Comparison of ENCODE assay signal across 9 cellular contexts in the genomic region with DNA sequence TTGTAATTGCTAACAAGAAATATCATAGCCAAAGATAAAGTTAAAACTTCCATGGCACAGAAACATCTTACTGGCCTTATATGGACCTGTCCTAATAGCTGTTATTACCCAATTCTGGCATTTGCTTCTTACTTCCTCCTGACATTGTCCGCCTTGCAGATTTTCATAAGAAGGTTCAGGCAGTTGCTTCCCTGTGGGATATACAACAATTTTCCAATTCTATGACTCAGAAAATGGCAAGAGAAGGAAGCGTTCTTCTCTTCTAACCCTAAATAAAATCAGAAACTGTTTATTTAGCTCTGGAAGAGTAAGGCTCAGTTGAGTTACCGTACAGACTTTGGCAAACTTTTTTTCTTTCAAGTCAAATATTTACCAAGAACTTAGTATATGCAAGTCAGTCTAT. TPM values are rescaled to one million over a fixed set of nuclear protein-coding genes. Genes with fewer than 3 reads are reported as not detected.
DNase-seq lines count a peak whose midpoint lies in the region; ATAC-seq, FAIRE-seq and TF ChIP-seq lines count a peak whose summit lies in the region.
"Had no signal": no experiment of that assay in that cellular context is flagged by ENCODE, and none has a peak within 500 bp of the region (broad histone marks: within the 10 kb centered on the region; RNA-seq: fewer than 3 reads in every experiment).

No MANE protein-coding gene starts in this region.

- FAIRE-seq in frontal cortex (lab: Jason Lieb, UNC): no peak
- FAIRE-seq: colon had no signal

- H3K18ac ChIP-seq in mesenchymal stem cell (ENCODE audit: low read depth in 1 of 2, low read length in 2 of 2): no peak overlapping the region

- no peak overlapping the region for H2BK15ac ChIP-seq in mesenchymal stem cell (ENCODE audit: low read depth, poor library complexity, severe bottlenecking)

- H3K27me3 ChIP-seq in A673 (replicated peaks; ENCODE audit: insufficient read depth, low read depth, low read length, poor library complexity): no peaks in the 10 kb centered on the region
- no peaks in the 10 kb centered on the region for H3K27me3 ChIP-seq in HUES48 (ENCODE audit: control insufficient read depth, insufficient read depth, low read length)
- no peaks in the 10 kb centered on the region for H3K27me3 ChIP-seq in mesenchymal stem cell (ENCODE audit: control insufficient read depth in 1 of 2, insufficient read depth in 1 of 2, low read length in 2 of 2)

- H4K91ac ChIP-seq in mesenchymal stem cell (ENCODE audit: low read length): no peak overlapping the region

- H4K8ac ChIP-seq in mesenchymal stem cell (ENCODE audit: low read length): no peak overlapping the region

- H2BK5ac ChIP-seq in mesenchymal stem cell (ENCODE audit: low read depth, low read length, poor library complexity, severe bottlenecking): no peak overlapping the region

- POLR2A ChIA-PET in A673 (lab: Charles Lee; ENCODE audit: low non-redundant PET): no interaction called here

- no peak overlapping the region for H2AK5ac ChIP-seq in mesenchymal stem cell (ENCODE audit: low read length, severe bottlenecking)

- in situ Hi-C loops in astrocyte of the spinal cord (cut with HindIII; ENCODE audit: low sequenced_read_pairs): no loop called here

- H3K4me2 ChIP-seq in mesenchymal stem cell (ENCODE audit: low read length, poor library complexity, severe bottlenecking): peak overlapping the region; percentile 60

- H3K14ac ChIP-seq in mesenchymal stem cell (ENCODE audit: low read length in 2 of 2): no peak overlapping the region

- no peak overlapping the region for H2AFZ ChIP-seq in mesenchymal stem cell (ENCODE audit: low read depth, low read length)

- H3K36me3 ChIP-seq in A673 (ENCODE audit: insufficient read depth, low read length, poor library complexity, severe bottlenecking) (peaks cover 6% of the 10 kb centered on the region), HUES48 (ENCODE audit: control insufficient read depth, insufficient read depth, low read length) (peaks cover 4% of the 10 kb centered on the region; the same call in 1 of the 2 replicates), mesenchymal stem cell (ENCODE audit: control insufficient read depth in 1 of 2, insufficient read depth in 2 of 2, low read depth in 1 of 2, low read length in 2 of 2) (peaks cover 0 to 7% of the 10 kb centered on the region in 2 experiments)

- intact Hi-C loops in A673 (cut with micrococcal nuclease; ENCODE audit: unreplicated experiment): no loop called here
- intact Hi-C loops in posterior cingulate gyrus (cut with DNase I): loop anchor here (2.0 kb wide), 1 partner anchor 40 kb away; no protein-coding TSS in a partner anchor

- no peaks in the 10 kb centered on the region for H3K9me3 ChIP-seq in A673 (ENCODE audit: low read depth, low read length, poor library complexity, severe bottlenecking)
- no peaks in the 10 kb centered on the region for H3K9me3 ChIP-seq in HUES48 (ENCODE audit: control insufficient read depth, insufficient read depth, low read length)
- H3K9me3 ChIP-seq in mesenchymal stem cell (ENCODE audit: control insufficient read depth, low read length): no peaks in the 10 kb centered on the region

- no peak overlapping the region for H3K23ac ChIP-seq in mesenchymal stem cell (ENCODE audit: low read length in 2 of 2)

- H2BK120ac ChIP-seq in mesenchymal stem cell (ENCODE audit: low read depth, low read length): no peak overlapping the region

- peak overlapping the region; percentile 96 for H3K27ac ChIP-seq in A673 (ENCODE audit: low read depth, low read length, poor library complexity, severe bottlenecking)
- H3K27ac ChIP-seq in HUES48 (ENCODE audit: low read depth, low read length): no peak overlapping the region
- H3K27ac ChIP-seq in mesenchymal stem cell (ENCODE audit: low read length, poor library complexity, severe bottlenecking): peak overlapping the region; percentile 47

- no peak overlapping the region for H3K4ac ChIP-seq in mesenchymal stem cell (ENCODE audit: low read depth in 1 of 2, low read length in 2 of 2)

- H3K9ac ChIP-seq in HUES48 (ENCODE audit: low read depth, low read length) (no peak overlapping the region), mesenchymal stem cell (ENCODE audit: low read length) (peak overlapping the region; percentile 92)

- DNase-seq in A673 (ENCODE audit: low spot score) (peak; percentile 32), astrocyte of the spinal cord (ENCODE audit: low read depth, low spot score) (peak; percentile 30), mesenchymal stem cell (peak; percentile 68), posterior cingulate gyrus (no peak), NCI-H345 treated with DMSO at 0.1 percent for 48 hours (lab: John Stamatoyannopoulos, UW; ENCODE audit: unreplicated experiment) (no peak), frontal cortex (ENCODE audit: low spot score in 2 of 2) (no peak)

- WGBS in mesenchymal stem cell: 69% methylated on average over 1 of the region's 3 CpGs

- CTCF ChIA-PET in A673 (lab: Charles Lee): no interaction called here

- BruUV-seq in A673 (replicated peaks; lab: Mats Ljungman, UMichigan): no TSS peak

- ATAC-seq in HG03342 (IDR thresholded peaks at IDR 0.05; ENCODE audit: unreplicated experiment): no peak

- no peaks in the 10 kb centered on the region for H3K79me1 ChIP-seq in mesenchymal stem cell (replicated peaks; ENCODE audit: low read length, poor library complexity, severe bottlenecking)

- H3K4me3 ChIP-seq in A673 (ENCODE audit: low read depth, low read length, poor library complexity, severe bottlenecking): peak overlapping the region; percentile 68
- H3K4me3 ChIP-seq in HUES48 (ENCODE audit: low read depth, low read length): peak overlapping the region; percentile 92
- H3K4me3 ChIP-seq in astrocyte of the spinal cord (ENCODE audit: low read depth, low read length): peak overlapping the region; percentile 89
- peak overlapping the region in 1 of 2 experiments; percentile 82 for H3K4me3 ChIP-seq in mesenchymal stem cell (ENCODE audit: insufficient read depth in 1 of 2, low read depth in 1 of 2, low read length in 2 of 2)

- peaks cover 26% of the 10 kb centered on the region for H3K4me1 ChIP-seq in A673 (ENCODE audit: insufficient read depth, low read length, poor library complexity, severe bottlenecking)
- H3K4me1 ChIP-seq in HUES48 (ENCODE audit: control insufficient read depth, insufficient read depth, low read length): peaks cover 13% of the 10 kb centered on the region
- H3K4me1 ChIP-seq in mesenchymal stem cell (ENCODE audit: control insufficient read depth, insufficient read depth, low read depth, low read length): no peaks in the 10 kb centered on the region

- TF ChIP-seq CTCF in A673 (conservative IDR thresholded peaks at IDR 0.05; ENCODE audit: low read depth, low read length) (no peak), astrocyte of the spinal cord (IDR thresholded peaks at IDR 0.05; ENCODE audit: low read depth, low read length) (no peak)

- H2BK12ac ChIP-seq in mesenchymal stem cell (ENCODE audit: low read length in 2 of 2): no peak overlapping the region

RNA-seq across cellular contexts. Expression of a gene that starts 1.7 kb away (rescaled TPM):
- total RNA-seq in A673 (2021): 114 TPM in 2 replicates
- 64.0 TPM for polyA plus RNA-seq in mesenchymal stem cell (2013, experiment 1 of 2)
- polyA plus RNA-seq in mesenchymal stem cell (2013, experiment 2 of 2): 64.5 TPM
- 61.1 TPM for total RNA-seq in frontal cortex

RNA-seq across cellular contexts. Expression of a gene that starts 38.5 kb away (rescaled TPM):
- 1,502 and 1,533 TPM in 2 replicates for total RNA-seq in A673 (2021)
- polyA plus RNA-seq in mesenchymal stem cell (2013, experiment 1 of 2): 5,031 TPM
- polyA plus RNA-seq in mesenchymal stem cell (2013, experiment 2 of 2): 4,706 TPM
- 1,378 TPM for total RNA-seq in frontal cortex

RNA-seq across cellular contexts. Expression of a gene that starts 40.7 kb away (rescaled TPM):
- total RNA-seq in A673 (2021) (17.0 and 19.1 TPM in 2 replicates), frontal cortex (64.4 TPM)
- 6.4 TPM for polyA plus RNA-seq in mesenchymal stem cell (2013, experiment 1 of 2)
- polyA plus RNA-seq in mesenchymal stem cell (2013, experiment 2 of 2): 6.5 TPM

RNA-seq across cellular contexts. Expression of a gene that starts 44.7 kb away (rescaled TPM):
- total RNA-seq in A673 (2021) (7.1 and 8.9 TPM in 2 replicates), frontal cortex (0.82 TPM)
- 3.8 TPM for polyA plus RNA-seq in mesenchymal stem cell (2013, experiment 1 of 2)
- polyA plus RNA-seq in mesenchymal stem cell (2013, experiment 2 of 2): 3.9 TPM

Comparison
In these comparisons a context has a peak if more than half of its experiments do, and no peak if none do; other contexts are left out.
1. DNase-seq: peak in A673 (single experiment), astrocyte of the spinal cord (single experiment) and mesenchymal stem cell (single experiment); none in posterior cingulate gyrus (0 of 10), NCI-H345 treated with DMSO at 0.1 percent for 48 hours (single experiment) and frontal cortex (0 of 2).